11 cellular contexts compared by ENCODE assay signal in the genomic region with DNA sequence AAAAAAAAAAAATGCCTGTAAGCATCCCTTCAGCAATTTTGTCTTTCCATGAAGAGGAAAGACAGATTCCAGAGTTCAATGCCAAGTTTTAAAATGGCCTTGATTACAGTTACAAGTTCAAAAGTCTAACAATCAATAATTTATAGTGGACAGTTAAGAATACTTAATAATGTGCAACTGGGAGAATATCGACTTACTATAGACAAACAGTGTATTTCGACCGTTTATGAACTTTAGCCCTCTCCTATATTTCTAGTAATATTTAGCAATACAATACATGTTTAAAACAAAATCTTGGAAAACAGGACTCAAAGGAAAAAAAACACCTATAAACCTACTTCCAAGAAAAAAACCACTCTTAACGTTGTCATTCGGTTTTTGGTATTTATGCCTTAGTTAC. TPM values are rescaled to one million over a fixed set of nuclear protein-coding genes. Genes with fewer than 3 reads are reported as not detected.
A peak's percentile ranks its signal among the peaks of the same experiment; 100 is the strongest.
DNase-seq lines count a peak whose midpoint lies in the region; ATAC-seq, FAIRE-seq and TF ChIP-seq lines count a peak whose summit lies in the region.
"Had no signal": no experiment of that assay in that cellular context is flagged by ENCODE, and none has a peak within 500 bp of the region (broad histone marks: within the 10 kb centered on the region; RNA-seq: fewer than 3 reads in every experiment).

No MANE protein-coding gene starts in this region.

- H3K9ac ChIP-seq in astrocyte (ENCODE audit: low read length) (peak overlapping the region; percentile 99), mucosa of rectum (ENCODE audit: low read depth in 1 of 2, low read length in 2 of 2) (peak overlapping the region; percentile 34 to 76)

- peaks cover 50% of the 10 kb centered on the region for H4K20me1 ChIP-seq in astrocyte (ENCODE audit: insufficient read depth, low read length)

- H3K79me2 ChIP-seq in astrocyte (ENCODE audit: insufficient read depth, low read length): peaks cover 98% of the 10 kb centered on the region

- peaks cover 48% of the 10 kb centered on the region for H3K4me1 ChIP-seq in astrocyte (ENCODE audit: insufficient read depth, low read length)
- H3K4me1 ChIP-seq in mucosa of rectum (ENCODE audit: control insufficient read depth in 2 of 2, insufficient read depth in 2 of 2, low read length in 2 of 2): peaks cover 8 to 25% of the 10 kb centered on the region in 2 donors
- H3K4me1 ChIP-seq in BE2C: no peaks in the 10 kb centered on the region

- H3K9me3 ChIP-seq in astrocyte (ENCODE audit: insufficient read depth, low read depth, low read length): no peaks in the 10 kb centered on the region
- H3K9me3 ChIP-seq in mucosa of rectum (ENCODE audit: control insufficient read depth in 2 of 2, low read length in 2 of 2): no peaks in the 10 kb centered on the region
- H3K9me3 ChIP-seq in BE2C: no peaks in the 10 kb centered on the region

- no peak overlapping the region for H2AFZ ChIP-seq in astrocyte (ENCODE audit: low read depth, low read length)

- no peak for DNase-seq in stimulated activated naive CD8-positive, alpha-beta T cell treated with anti-CD3 and anti-CD28 coated beads, Interleukin-15, Interleukin-2, amounts not matched to agents 100 U/mL and 50 U/mL, for 24 hours
- DNase-seq in astrocyte (ENCODE audit: low read depth) (no peak), GM10266 (ENCODE audit: extremely low spot score) (no peak), DMS153 treated with DMSO at 0.1 percent for 48 hours (lab: John Stamatoyannopoulos, UW; ENCODE audit: unreplicated experiment) (no peak), BE2C (no peak), amygdala (lab: John Stamatoyannopoulos, UW) (no peak)
- DNase-seq: DMS 273 treated with DMSO at 0.1 percent for 48 hours, NCI-H446 had no signal

- H3K36me3 ChIP-seq in astrocyte (ENCODE audit: insufficient read depth, low read length) (peaks cover 40% of the 10 kb centered on the region), mucosa of rectum (ENCODE audit: control insufficient read depth in 2 of 2, insufficient read depth in 2 of 2, low read length in 2 of 2) (peaks cover 24 to 37% of the 10 kb centered on the region in 2 donors), BE2C (peaks cover 35% of the 10 kb centered on the region)

- H3K9me3 Mint-ChIP-seq in stimulated activated naive CD8-positive, alpha-beta T cell treated with anti-CD3 and anti-CD28 coated beads, Interleukin-15, Interleukin-2, amounts not matched to agents 100 ng/mL and 50 ng/mL, for 24 hours: no peaks in the 10 kb centered on the region
- H3K9me3 Mint-ChIP-seq in astrocyte (ENCODE audit: unreplicated experiment): no peaks in the 10 kb centered on the region

- peak overlapping the region; percentile 95 for H3K4me3 Mint-ChIP-seq in stimulated activated naive CD8-positive, alpha-beta T cell treated with anti-CD3 and anti-CD28 coated beads, Interleukin-15, Interleukin-2, amounts not matched to agents 100 ng/mL and 50 ng/mL, for 24 hours
- peak overlapping the region; percentile 95 for H3K4me3 Mint-ChIP-seq in astrocyte (ENCODE audit: unreplicated experiment)

- ATAC-seq in stimulated activated naive CD8-positive, alpha-beta T cell treated with anti-CD3 and anti-CD28 coated beads, Interleukin-15, Interleukin-2, amounts not matched to agents 100 U/mL and 50 U/mL, for 24 hours: no peak
- ATAC-seq: esophagus mucosa had no signal

- peak overlapping the region; percentile 97 for H3K27ac Mint-ChIP-seq in stimulated activated naive CD8-positive, alpha-beta T cell treated with anti-CD3 and anti-CD28 coated beads, Interleukin-15, Interleukin-2, amounts not matched to agents 100 ng/mL and 50 ng/mL, for 24 hours
- no peak overlapping the region for H3K27ac Mint-ChIP-seq in astrocyte (ENCODE audit: unreplicated experiment)

- TF ChIP-seq CTCF in astrocyte (IDR thresholded peaks at IDR 0.05; ENCODE audit: insufficient read depth, low read depth, low read length) (no peak), GM10266 (IDR thresholded peaks at IDR 0.05; ENCODE audit: control insufficient read depth, insufficient read depth, low read depth, missing control alignments) (no peak), BE2C (IDR thresholded peaks at IDR 0.05; ENCODE audit: low read depth, low read length) (no peak)

- no peaks in the 10 kb centered on the region for H3K27me3 ChIP-seq in astrocyte (ENCODE audit: insufficient read depth, low read length)
- H3K27me3 ChIP-seq in mucosa of rectum (ENCODE audit: control insufficient read depth in 2 of 2, insufficient read depth in 2 of 2, low read length in 2 of 2): no peaks in the 10 kb centered on the region
- no peaks in the 10 kb centered on the region for H3K27me3 ChIP-seq in BE2C

- H3K4me2 ChIP-seq in astrocyte (ENCODE audit: low read length): peak overlapping the region; percentile 93

- peaks cover 85% of the 10 kb centered on the region for H3K4me1 Mint-ChIP-seq in stimulated activated naive CD8-positive, alpha-beta T cell treated with anti-CD3 and anti-CD28 coated beads, Interleukin-15, Interleukin-2, amounts not matched to agents 100 ng/mL and 50 ng/mL, for 24 hours (ENCODE audit: low read depth)
- peaks cover 40% of the 10 kb centered on the region for H3K4me1 Mint-ChIP-seq in astrocyte (ENCODE audit: low read depth, unreplicated experiment)

- H3K27me3 Mint-ChIP-seq in stimulated activated naive CD8-positive, alpha-beta T cell treated with anti-CD3 and anti-CD28 coated beads, Interleukin-15, Interleukin-2, amounts not matched to agents 100 ng/mL and 50 ng/mL, for 24 hours: no peaks in the 10 kb centered on the region
- H3K27me3 Mint-ChIP-seq in astrocyte (ENCODE audit: low read depth, unreplicated experiment): no peaks in the 10 kb centered on the region

- no peak for FAIRE-seq in astrocyte (lab: Jason Lieb, UNC)

- H3K27ac ChIP-seq in astrocyte (ENCODE audit: low read depth, low read length) (no peak overlapping the region), mucosa of rectum (ENCODE audit: low read depth in 2 of 2, low read length in 2 of 2) (no peak overlapping the region)

- H3K36me3 Mint-ChIP-seq in stimulated activated naive CD8-positive, alpha-beta T cell treated with anti-CD3 and anti-CD28 coated beads, Interleukin-15, Interleukin-2, amounts not matched to agents 100 ng/mL and 50 ng/mL, for 24 hours (ENCODE audit: low read depth): peaks cover 68% of the 10 kb centered on the region
- H3K36me3 Mint-ChIP-seq in astrocyte (ENCODE audit: low read depth, unreplicated experiment): peaks cover 15% of the 10 kb centered on the region

- peak overlapping the region; percentile 100 for H3K4me3 ChIP-seq in astrocyte (ENCODE audit: insufficient read depth, low read depth, low read length)
- peak overlapping the region in 1 of 2 donors; percentile 92 for H3K4me3 ChIP-seq in mucosa of rectum (ENCODE audit: low read length in 2 of 2)
- no peak overlapping the region; the same call in 1 of the 2 replicates for H3K4me3 ChIP-seq in BE2C (ENCODE audit: low read depth, low read length)

RNA-seq across cellular contexts. Expression of a gene that starts 1.5 kb away (rescaled TPM):
- total RNA-seq in astrocyte: 54.5 and 58.4 TPM in 2 replicates
- 14.8 TPM for polyA plus RNA-seq in BE2C (2012; ENCODE audit: insufficient read depth, insufficient read length, low read depth)

RNA-seq across cellular contexts. Expression of a gene that starts 1.6 kb away (rescaled TPM):
- total RNA-seq in astrocyte: 85.4 and 93.7 TPM in 2 replicates
- polyA plus RNA-seq in BE2C (2012; ENCODE audit: insufficient read depth, insufficient read length, low read depth): 75.2 TPM

RNA-seq across cellular contexts. Expression of a gene that starts 21.4 kb away (rescaled TPM):
- total RNA-seq in astrocyte: 78.2 and 95.5 TPM in 2 replicates
- polyA plus RNA-seq in BE2C (2012; ENCODE audit: insufficient read depth, insufficient read length, low read depth): 40.6 TPM

RNA-seq across cellular contexts. Expression of a gene that starts 21.7 kb away (rescaled TPM):
- 110 and 119 TPM in 2 replicates for total RNA-seq in astrocyte
- polyA plus RNA-seq in BE2C (2012; ENCODE audit: insufficient read depth, insufficient read length, low read depth): 134 TPM
